9 cellular contexts compared by ENCODE assay signal in the genomic region with DNA sequence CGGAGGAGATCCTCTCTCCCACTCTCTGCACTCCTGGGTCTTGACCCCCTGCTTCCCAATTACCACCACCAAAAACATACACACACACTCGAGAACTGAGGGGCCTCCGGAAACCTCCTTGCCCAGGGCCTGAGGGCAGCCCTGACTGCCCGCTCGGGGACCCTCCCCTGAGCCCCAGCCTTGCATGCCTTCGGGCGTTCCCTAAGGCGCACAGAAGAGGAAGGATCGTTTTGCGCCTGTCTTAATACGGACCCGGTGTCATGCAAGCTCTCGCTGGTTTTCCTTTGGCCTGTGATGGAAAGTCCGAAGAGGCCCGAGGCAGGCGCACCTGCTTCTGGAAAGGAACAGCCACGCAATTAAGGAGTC. TPM values are rescaled to one million over a fixed set of nuclear protein-coding genes. Genes with fewer than 3 reads are reported as not detected.
DNase-seq lines count a peak whose midpoint lies in the region; ATAC-seq and TF ChIP-seq lines count a peak whose summit lies in the region.
"Had no signal": no experiment of that assay in that cellular context is flagged by ENCODE, and none has a peak within 500 bp of the region (broad histone marks: within the 10 kb centered on the region; RNA-seq: fewer than 3 reads in every experiment).

No MANE protein-coding gene starts in this region.

- peak overlapping the region; percentile 65 for H3K27ac ChIP-seq in VCaP

- no peaks in the 10 kb centered on the region for H3K9me3 Mint-ChIP-seq in stimulated activated naive CD8-positive, alpha-beta T cell treated with anti-CD3 and anti-CD28 coated beads, Interleukin-15, Interleukin-2, amounts not matched to agents 100 ng/mL and 50 ng/mL, for 24 hours
- H3K9me3 Mint-ChIP-seq in memory B cell = no peaks in the 10 kb centered on the region

- H3K36me3 Mint-ChIP-seq in stimulated activated naive CD8-positive, alpha-beta T cell treated with anti-CD3 and anti-CD28 coated beads, Interleukin-15, Interleukin-2, amounts not matched to agents 100 ng/mL and 50 ng/mL, for 24 hours (ENCODE audit: low read depth) = no peaks in the 10 kb centered on the region
- no peaks in the 10 kb centered on the region for H3K36me3 Mint-ChIP-seq in memory B cell

- ATAC-seq in stimulated activated naive CD8-positive, alpha-beta T cell treated with anti-CD3 and anti-CD28 coated beads, Interleukin-15, Interleukin-2, amounts not matched to agents 100 U/mL and 50 U/mL, for 24 hours = no peak
- ATAC-seq in memory B cell (ENCODE audit: low read depth) = no peak
- no peak for ATAC-seq in GM21423 (IDR thresholded peaks at IDR 0.05; ENCODE audit: unreplicated experiment)

- peak; percentile 49 for TF ChIP-seq CTCF in VCaP (conservative IDR thresholded peaks at IDR 0.05)

- peaks cover 69% of the 10 kb centered on the region for H3K27me3 Mint-ChIP-seq in stimulated activated naive CD8-positive, alpha-beta T cell treated with anti-CD3 and anti-CD28 coated beads, Interleukin-15, Interleukin-2, amounts not matched to agents 100 ng/mL and 50 ng/mL, for 24 hours
- peaks cover 10% of the 10 kb centered on the region for H3K27me3 Mint-ChIP-seq in memory B cell

- peak overlapping the region; percentile 60 for H3K4me3 Mint-ChIP-seq in stimulated activated naive CD8-positive, alpha-beta T cell treated with anti-CD3 and anti-CD28 coated beads, Interleukin-15, Interleukin-2, amounts not matched to agents 100 ng/mL and 50 ng/mL, for 24 hours
- peak overlapping the region; percentile 73 for H3K4me3 Mint-ChIP-seq in memory B cell

- no peak for DNase-seq in stimulated activated naive CD8-positive, alpha-beta T cell treated with anti-CD3 and anti-CD28 coated beads, Interleukin-15, Interleukin-2, amounts not matched to agents 100 U/mL and 50 U/mL, for 24 hours
- DNase-seq in memory B cell (ENCODE audit: low spot score in 2 of 2) = no peak
- no peak for DNase-seq in G401 (ENCODE audit: low spot score)
- no peak for DNase-seq in EL
- DNase-seq in LoVo (ENCODE audit: low spot score) = no peak

- H3K4me1 Mint-ChIP-seq in stimulated activated naive CD8-positive, alpha-beta T cell treated with anti-CD3 and anti-CD28 coated beads, Interleukin-15, Interleukin-2, amounts not matched to agents 100 ng/mL and 50 ng/mL, for 24 hours (ENCODE audit: low read depth) = peaks cover 13% of the 10 kb centered on the region
- peaks cover 7% of the 10 kb centered on the region for H3K4me1 Mint-ChIP-seq in memory B cell

- no peak overlapping the region for H3K27ac Mint-ChIP-seq in stimulated activated naive CD8-positive, alpha-beta T cell treated with anti-CD3 and anti-CD28 coated beads, Interleukin-15, Interleukin-2, amounts not matched to agents 100 ng/mL and 50 ng/mL, for 24 hours
- H3K27ac Mint-ChIP-seq in memory B cell = no peak overlapping the region

- in situ Hi-C loops in G401 (cut with HindIII; ENCODE audit: low sequenced_read_pairs) = no loop called here

RNA-seq across cellular contexts. Expression of a gene that starts 19.8 kb away (rescaled TPM):
- not detected in 2 replicates for total RNA-seq in G401 (2014; rRNA removed; shearing (Covaris generic))
- total RNA-seq: liver had no signal
